Comparison of ENCODE assay signal across 26 cellular contexts in the genomic region with DNA sequence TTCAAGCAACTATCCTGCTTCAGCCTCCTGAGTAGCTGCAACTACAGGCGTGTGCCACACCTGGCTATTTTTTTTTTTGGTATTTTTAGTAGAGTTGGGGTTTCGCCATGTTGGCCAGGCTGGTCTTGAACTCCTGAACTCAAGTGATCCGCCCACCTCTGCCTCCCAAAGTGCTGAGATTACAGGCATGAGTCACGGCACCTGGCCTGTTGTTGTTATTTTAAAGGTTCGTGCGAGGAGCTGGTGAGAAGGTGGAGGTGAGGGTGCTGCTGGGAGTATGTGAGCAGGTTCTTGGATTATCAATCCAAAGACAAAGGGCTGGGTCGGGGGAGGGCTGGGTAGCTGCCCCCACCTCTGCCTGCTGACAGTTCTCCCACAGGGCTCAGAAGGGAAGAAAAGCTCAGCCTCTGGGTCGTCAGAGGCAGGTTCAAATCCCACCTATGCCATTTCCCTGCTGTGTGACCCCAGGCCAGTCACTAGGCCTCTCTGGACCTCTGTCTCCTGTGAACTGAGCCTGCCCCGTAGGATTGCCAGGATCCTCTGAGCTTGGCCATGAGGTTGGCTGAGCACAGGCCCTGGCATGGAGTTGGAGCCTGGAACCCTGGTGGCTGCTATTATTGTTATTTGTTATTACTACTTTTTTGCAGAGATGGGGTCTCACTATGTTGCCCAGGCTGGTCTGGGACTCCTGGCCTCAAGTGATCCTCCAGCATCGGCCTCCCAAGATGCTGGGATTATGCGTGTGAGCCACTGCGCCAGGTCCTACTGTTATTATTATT. TPM values are rescaled to one million over a fixed set of nuclear protein-coding genes. Genes with fewer than 3 reads are reported as not detected.
"Had no signal": no experiment of that assay in that cellular context is flagged by ENCODE, and none has a peak within 500 bp of the region (broad histone marks: within the 10 kb centered on the region; RNA-seq: fewer than 3 reads in every experiment).

No MANE protein-coding gene starts in this region.

- H3K27ac Mint-ChIP-seq: activated B cell treated with CpG ODN at 0.5 μM for 24 hours; activated CD4-positive, alpha-beta T cell treated with anti-CD3 and anti-CD28 coated beads for 36 hours; activated naive CD8-positive, alpha-beta T cell treated with anti-CD3 and anti-CD28 coated beads for 36 hours; activated T-helper 2 cell treated with anti-CD3 and anti-CD28 coated beads, Interferon-gamma antibody, Interleukin-2, Interleukin-4, amounts not matched to agents 10 μg/mL and 5 μg/mL and 100 μg/mL, durations not matched to agents 14 hours and 24 hours and 36 hours; naive B cell; stimulated activated naive CD8-positive, alpha-beta T cell treated with anti-CD3 and anti-CD28 coated beads, Interleukin-15, Interleukin-2, amounts not matched to agents 100 ng/mL and 50 ng/mL, for 24 hours had no signal

- ATAC-seq: activated CD4-positive, alpha-beta T cell treated with anti-CD3 and anti-CD28 coated beads for 36 hours; activated T-cell treated with anti-CD3 and anti-CD28 coated beads, Interleukin-2, amount 50 U/mL, for 4 hours; upper lobe of right lung had no signal

- H3K36me3 ChIP-seq: thyroid gland, upper lobe of right lung had no signal

- H3K4me3 ChIP-seq: skin epidermis, thyroid gland, upper lobe of right lung had no signal

- H3K4me1 ChIP-seq: upper lobe of right lung had no signal

- H3K4me1 Mint-ChIP-seq: activated B cell treated with CpG ODN at 0.5 μM for 24 hours; activated CD4-positive, alpha-beta T cell treated with anti-CD3 and anti-CD28 coated beads for 36 hours; activated naive CD8-positive, alpha-beta T cell treated with anti-CD3 and anti-CD28 coated beads for 36 hours had no signal

- H3K9me3 Mint-ChIP-seq: activated B cell treated with CpG ODN at 0.5 μM for 24 hours; activated naive CD8-positive, alpha-beta T cell treated with anti-CD3 and anti-CD28 coated beads for 36 hours; activated T-cell treated with anti-CD3 and anti-CD28 coated beads, Interleukin-2, amount 50 U/mL, for 4 hours; activated T-helper 2 cell treated with anti-CD3 and anti-CD28 coated beads, Interferon-gamma antibody, Interleukin-2, Interleukin-4, amounts not matched to agents 10 μg/mL and 5 μg/mL and 100 μg/mL, durations not matched to agents 14 hours and 24 hours and 36 hours; naive B cell; stimulated activated naive CD8-positive, alpha-beta T cell treated with anti-CD3 and anti-CD28 coated beads, Interleukin-15, Interleukin-2, amounts not matched to agents 100 ng/mL and 50 ng/mL, for 24 hours had no signal

- H3K27ac ChIP-seq: skin epidermis, thyroid gland, upper lobe of right lung had no signal

- H3K9me3 ChIP-seq: thyroid gland, upper lobe of right lung had no signal

- H3K27me3 ChIP-seq: thyroid gland had no signal

- H3K36me3 Mint-ChIP-seq: activated naive CD8-positive, alpha-beta T cell treated with anti-CD3 and anti-CD28 coated beads for 36 hours; naive B cell had no signal

- DNase-seq: activated B cell treated with CpG ODN at 0.5 μM for 24 hours; activated CD4-positive, alpha-beta T cell treated with anti-CD3 and anti-CD28 coated beads for 36 hours; activated CD4-positive, alpha-beta T cell treated with anti-CD3 and anti-CD28 coated beads, Interleukin-2, amount 50 U/mL, for 4 hours; activated CD8-positive, alpha-beta memory T cell treated with anti-CD3 and anti-CD28 coated beads, Interleukin-2, amount 50 U/mL, for 48 hours; activated naive CD4-positive, alpha-beta T cell treated with Interleukin-2 at 50 U/mL for 16 hours; activated naive CD8-positive, alpha-beta T cell treated with anti-CD3 and anti-CD28 coated beads for 36 hours; activated T-cell treated with anti-CD3 and anti-CD28 coated beads, Interleukin-2, amount 50 U/mL, for 4 hours; cortex of kidney; erythroblast; hippocampal formation; kidney glomerular epithelial cell; mesenchymal stem cell; naive B cell; occipital lobe; retina; stimulated activated CD4-positive, alpha-beta T cell treated with anti-CD3 and anti-CD28 coated beads, Interleukin-1b, Interleukin-23, amount 100 ng/mL, for 48 hours; substantia nigra; T-helper 1 cell; thyroid gland; upper lobe of right lung had no signal

- H3K4me3 Mint-ChIP-seq: activated B cell treated with CpG ODN at 0.5 μM for 24 hours; activated CD4-positive, alpha-beta T cell treated with anti-CD3 and anti-CD28 coated beads for 36 hours; activated naive CD8-positive, alpha-beta T cell treated with anti-CD3 and anti-CD28 coated beads for 36 hours; activated T-cell treated with anti-CD3 and anti-CD28 coated beads, Interleukin-2, amount 50 U/mL, for 4 hours; naive B cell; stimulated activated naive CD8-positive, alpha-beta T cell treated with anti-CD3 and anti-CD28 coated beads, Interleukin-15, Interleukin-2, amounts not matched to agents 100 ng/mL and 50 ng/mL, for 24 hours had no signal

RNA-seq across cellular contexts. Expression of a gene that starts 1.5 kb away (rescaled TPM):
- total RNA-seq: activated B cell treated with CpG ODN at 0.5 μM for 24 hours; activated CD4-positive, alpha-beta T cell treated with anti-CD3 and anti-CD28 coated beads for 36 hours; activated CD8-positive, alpha-beta memory T cell treated with anti-CD3 and anti-CD28 coated beads for 36 hours; activated naive CD8-positive, alpha-beta T cell treated with anti-CD3 and anti-CD28 coated beads for 36 hours; activated T-cell treated with anti-CD3 and anti-CD28 coated beads, Interleukin-2, amount 50 U/mL, for 4 hours; activated T-helper 2 cell treated with anti-CD3 and anti-CD28 coated beads, Interferon-gamma antibody, Interleukin-2, Interleukin-4, amounts not matched to agents 10 μg/mL and 5 μg/mL and 100 μg/mL, durations not matched to agents 14 hours and 24 hours and 36 hours; fibroblast of lung; mononuclear cell had no signal

RNA-seq across cellular contexts. Expression of a gene that starts 19.4 kb away (rescaled TPM):
- total RNA-seq: activated B cell treated with CpG ODN at 0.5 μM for 24 hours; activated CD8-positive, alpha-beta memory T cell treated with anti-CD3 and anti-CD28 coated beads for 36 hours; activated naive CD8-positive, alpha-beta T cell treated with anti-CD3 and anti-CD28 coated beads for 36 hours; activated T-cell treated with anti-CD3 and anti-CD28 coated beads, Interleukin-2, amount 50 U/mL, for 4 hours; activated T-helper 2 cell treated with anti-CD3 and anti-CD28 coated beads, Interferon-gamma antibody, Interleukin-2, Interleukin-4, amounts not matched to agents 10 μg/mL and 5 μg/mL and 100 μg/mL, durations not matched to agents 14 hours and 24 hours and 36 hours had no signal
